8 cellular contexts compared by ENCODE assay signal in genomic region chr9:89606049-89606481, GRCh38. TPM values are rescaled to one million over a fixed set of nuclear protein-coding genes. Genes with fewer than 3 reads are reported as not detected.
A peak's percentile ranks its signal among the peaks of the same experiment; 100 is the strongest.
DNase-seq lines count a peak whose midpoint lies in the region; ATAC-seq, FAIRE-seq and TF ChIP-seq lines count a peak whose summit lies in the region.

No MANE protein-coding gene starts in this region.

- peak; percentile 20 for DNase-seq in AG09309 (ENCODE audit: low read depth)
- no peak for DNase-seq in HFF-Myc (ENCODE audit: extremely low read depth, low read depth)
- DNase-seq in T-helper 1 cell, result peak in 3 of 5 donors; percentile 26 to 61 (median 37)
- DNase-seq in GM12878 (ENCODE audit: low read depth, low spot score), result no peak
- peak; percentile 84 to 92 (median 90) for DNase-seq in right cardiac atrium

- H4K20me1 ChIP-seq in GM12878 (ENCODE audit: control insufficient read depth, insufficient read depth), result no peaks in the 10 kb centered on the region

- RAD21 ChIA-PET in GM12878 (lab: Charles Lee; ENCODE audit: unreplicated experiment), result interaction anchor here (0.8 kb wide), 1 partner anchor 197 kb away, joined by 3 read pairs; no protein-coding TSS in a partner anchor

- no peak for TF ChIP-seq POLR2A in GM12878 (IDR thresholded peaks at IDR 0.05; ENCODE audit: low read depth, low read length)

- H3K4me3 ChIP-seq in AG09309 (ENCODE audit: control insufficient read depth, low read depth, low read length), result no peak overlapping the region; the same call in 1 of the 2 replicates
- peak overlapping the region; percentile 30 for H3K4me3 ChIP-seq in HFF-Myc (replicated peaks; ENCODE audit: low read depth, low read length)
- H3K4me3 ChIP-seq in GM12878, result peak overlapping the region; percentile 36
- H3K4me3 ChIP-seq in right cardiac atrium (ENCODE audit: low read length), result peak overlapping the region; percentile 74
- peak overlapping the region; percentile 91 for H3K4me3 ChIP-seq in parathyroid adenoma (ENCODE audit: low read depth, low read length)

- peak overlapping the region; percentile 92 for H3K4me2 ChIP-seq in GM12878 (ENCODE audit: control insufficient read depth, insufficient read depth)
- H3K4me2 ChIP-seq in parathyroid adenoma (ENCODE audit: low read length), result peak overlapping the region; percentile 71

- no peak overlapping the region for H2AFZ ChIP-seq in GM12878 (ENCODE audit: control insufficient read depth, low read depth, low read length)
- H2AFZ ChIP-seq in parathyroid adenoma, result peak overlapping the region; percentile 53

- H3K27ac ChIP-seq in GM12878 (ENCODE audit: control insufficient read depth, insufficient read depth) (no peak overlapping the region), right cardiac atrium (ENCODE audit: low read length) (peak overlapping the region; percentile 74), parathyroid adenoma (peak overlapping the region; percentile 99)

- H3K27me3 ChIP-seq in GM12878 (replicated peaks in 1 of 2; ENCODE audit: control insufficient read depth in 2 of 2, insufficient read depth in 2 of 2, low read length in 1 of 2) (peaks cover 6 to 13% of the 10 kb centered on the region in 2 experiments), right cardiac atrium (ENCODE audit: control insufficient read depth, insufficient read depth) (no peaks in the 10 kb centered on the region), parathyroid adenoma (ENCODE audit: control insufficient read depth, insufficient read depth, low read length) (no peaks in the 10 kb centered on the region)

- TF ChIP-seq RAD21 in GM12878 (IDR thresholded peaks at IDR 0.05; ENCODE audit: insufficient read depth, low read depth, low read length), result no peak

- in situ Hi-C loops in GM12878 (cut with MboI), result loop anchor here (10.0 kb wide), 1 partner anchor 309 kb away; no protein-coding TSS in a partner anchor

- TF ChIP-seq CTCF in AG09309 (IDR thresholded peaks at IDR 0.05; ENCODE audit: control insufficient read depth, insufficient read depth, low read depth, low read length, missing control alignments) (no peak), HFF-Myc (IDR thresholded peaks at IDR 0.05; ENCODE audit: low read depth, low read length, missing control alignments) (no peak), GM12878 (IDR thresholded peaks at IDR 0.05 in 2 of 3, conservative IDR thresholded peaks at IDR 0.05 in 1 of 3; ENCODE audit: control insufficient read depth in 2 of 3, extremely low read depth in 1 of 3, insufficient read depth in 1 of 3, low read depth in 3 of 3, low read length in 3 of 3) (no peak), parathyroid adenoma (IDR thresholded peaks at IDR 0.05) (no peak)

- TF ChIP-seq EP300 in GM12878 (IDR thresholded peaks at IDR 0.05; ENCODE audit: borderline replicate concordance in 1 of 2, control insufficient read depth in 1 of 2, low read depth in 2 of 2, low read length in 2 of 2), result no peak

- H3K9ac ChIP-seq in GM12878 (ENCODE audit: control insufficient read depth, insufficient read depth, low read length) (no peak overlapping the region), parathyroid adenoma (peak overlapping the region; percentile 95)

- intact Hi-C loops in GM12878 (cut with micrococcal nuclease; ENCODE audit: unreplicated experiment), result loop anchor here (10.0 kb wide), 2 partner anchors 169 to 609 kb away; no protein-coding TSS in a partner anchor
- intact Hi-C loops in right cardiac atrium (cut with DNase I), result loop anchor here in 3 of 4 donors (10.0 kb wide), 4 partner anchors 139 to 389 kb away; no protein-coding TSS in a partner anchor

- H3K9me3 ChIP-seq in GM12878 (replicated peaks; ENCODE audit: control insufficient read depth, insufficient read depth, low read length) (no peaks in the 10 kb centered on the region), right cardiac atrium (ENCODE audit: control insufficient read depth, low read length) (no peaks in the 10 kb centered on the region), parathyroid adenoma (ENCODE audit: control insufficient read depth, low read length) (no peaks in the 10 kb centered on the region)

- H3K4me1 ChIP-seq in GM12878 (ENCODE audit: control insufficient read depth, insufficient read depth, low read length) (peaks cover 25% of the 10 kb centered on the region), right cardiac atrium (ENCODE audit: control insufficient read depth, insufficient read depth, low read length) (peaks cover 3% of the 10 kb centered on the region), parathyroid adenoma (no peaks in the 10 kb centered on the region)

- SMC1A ChIA-PET in GM12878 (lab: Charles Lee; ENCODE audit: uncharacterized antibody, unreplicated experiment), result no interaction called here

- no TSS peak for BruUV-seq in GM12878 (replicated peaks; lab: Mats Ljungman, UMichigan)

- POLR2A ChIA-PET in GM12878 (lab: Charles Lee), result no interaction called here

- no peaks in the 10 kb centered on the region for H3K36me3 ChIP-seq in GM12878 (ENCODE audit: control insufficient read depth in 2 of 2, insufficient read depth in 2 of 2, low read length in 1 of 2)
- no peaks in the 10 kb centered on the region for H3K36me3 ChIP-seq in parathyroid adenoma (ENCODE audit: control insufficient read depth, insufficient read depth, low read length)

- CTCF ChIA-PET in GM12878 (lab: Yijun Ruan, JAX), result interaction anchor here (1.1 kb wide), 1 partner anchor 21 kb away, joined by 3 read pairs; no protein-coding TSS in a partner anchor

- ATAC-seq in GM12878, result peak; percentile 42
- peak; percentile 66 to 77 for ATAC-seq in right cardiac atrium
- ATAC-seq in GM18858 (IDR thresholded peaks at IDR 0.05; ENCODE audit: unreplicated experiment), result no peak
- no peak for ATAC-seq in HG03521 (IDR thresholded peaks at IDR 0.05; ENCODE audit: unreplicated experiment)

- no peaks in the 10 kb centered on the region for H3K79me2 ChIP-seq in GM12878 (ENCODE audit: control insufficient read depth, insufficient read depth, low read length)
- H3K79me2 ChIP-seq in parathyroid adenoma, result peaks cover 3% of the 10 kb centered on the region

- no peak for FAIRE-seq in GM12878 (lab: Jason Lieb, UNC)

- WGBS in GM12878 (ENCODE audit: insufficient coverage, insufficient replicate concordance, low lambda C conversion rate, missing lambda C conversion rate), result 5% methylated on average over 36 of the region's 36 CpGs
- WGBS in right cardiac atrium, result under 1% methylated on average over 36 of the region's 36 CpGs

TF ChIP-seq in GM12878, 131 proteins besides CTCF, POLR2A, EP300 and RAD21 (continues in another document):
- TF ChIP-seq ZNF207 (IDR thresholded peaks at IDR 0.05; ENCODE audit: borderline replicate concordance) (no peak), ETV6 (conservative IDR thresholded peaks at IDR 0.05 in 1 of 2, IDR thresholded peaks at IDR 0.05 in 1 of 2; ENCODE audit: borderline replicate concordance in 1 of 2, low read depth in 1 of 2) (no peak), CEBPB (IDR thresholded peaks at IDR 0.05; ENCODE audit: borderline replicate concordance in 1 of 2, low read depth in 2 of 2, low read length in 2 of 2) (no peak), CBX3 (IDR thresholded peaks at IDR 0.05; ENCODE audit: borderline replicate concordance, low read depth) (no peak), PBX3 (IDR thresholded peaks at IDR 0.05; ENCODE audit: insufficient replicate concordance, low read depth, low read length) (no peak), MAX (IDR thresholded peaks at IDR 0.05; ENCODE audit: low read depth, low read length) (no peak), LARP7 (IDR thresholded peaks at IDR 0.05) (no peak), HDAC6 (IDR thresholded peaks at IDR 0.05; ENCODE audit: unreplicated experiment) (peak; percentile 40), RAD51 (IDR thresholded peaks at IDR 0.05) (no peak), CHD1 (IDR thresholded peaks at IDR 0.05; ENCODE audit: low read depth, low read length) (no peak), IKZF1 (conservative IDR thresholded peaks at IDR 0.05) (peak; percentile 40; the same call in 1 of the 2 replicates), BRCA1 (IDR thresholded peaks at IDR 0.05; ENCODE audit: low read depth, low read length) (no peak), NFIC (IDR thresholded peaks at IDR 0.05; ENCODE audit: low read depth, low read length) (no peak)

RNA-seq across cellular contexts. Expression of gene GADD45G, which starts 1.3 kb away (rescaled TPM):
- total RNA-seq in GM12878 (2013; cell fraction: nucleolus; rRNA removed), result 0.40 TPM in 1 of 2 replicates, not detected in the other
- 0.16 and 0.23 TPM in 2 replicates for total RNA-seq in GM12878 (2014; rRNA removed)
- total RNA-seq in GM12878 (2014; rRNA removed; fragmentation: Illumina TruSeq; extraction: Trizol), result not detected in 2 replicates
- total RNA-seq in GM12878 (2021), result 0.37 TPM in 1 of 2 replicates, not detected in the other
- polyA plus RNA-seq in GM12878 (2011; ENCODE audit: low read depth), result not detected
- 0.10 TPM in 1 of 2 replicates, not detected in the other for polyA plus RNA-seq in GM12878 (2011; rRNA removed)
- 0.22 TPM in 1 of 2 replicates, not detected in the other for polyA plus RNA-seq in GM12878 (2011; cell fraction: cytosol; rRNA removed)
- polyA plus RNA-seq in GM12878 (2011; cell fraction: nucleus; rRNA removed), result 0.28 and 0.31 TPM in 2 replicates
- 1.2 and 1.6 TPM in 2 replicates for polyA plus RNA-seq in GM12878 (2012)
- 0.07 TPM in 1 of 2 replicates, not detected in the other for polyA plus RNA-seq in GM12878 (2014; fragmentation: Illumina TruSeq; extraction: Trizol)
- not detected for polyA plus RNA-seq in GM12878 (2014; fragmentation: Nextera tagmentation; extraction: Ambion mirVana)
- 0.35 and 0.70 TPM in 2 replicates for polyA plus RNA-seq in GM12878 (2014; rRNA removed)
- under 1 TPM; 0.54 to 1.00 TPM for polyA plus RNA-seq in GM12878 (2016; fragmentation: Nextera tagmentation; extraction: Ambion mirVana)
- polyA minus RNA-seq in GM12878 (2011; rRNA and poly(A)+ RNA removed), result not detected in 2 replicates
- polyA minus RNA-seq in GM12878 (2011; cell fraction: cytosol; rRNA and poly(A)+ RNA removed), result not detected in 2 replicates
- not detected in 2 replicates for polyA minus RNA-seq in GM12878 (2011; cell fraction: nucleus; rRNA and poly(A)+ RNA removed)
- total RNA-seq in right cardiac atrium, result 100 to 1,000 TPM in 2 of 4 donors, 10 to 100 TPM in 2; 27.6 to 133 (median 69.8) TPM
- polyA plus RNA-seq in right cardiac atrium, result 157 TPM

Comparison
In these comparisons a context has a peak if more than half of its experiments do, and no peak if none do; other contexts are left out.
1. DNase-seq: peak in AG09309 (single experiment), T-helper 1 cell (3 of 5) and right cardiac atrium (3 of 3); none in HFF-Myc (single experiment) and GM12878 (single experiment).
2. ATAC-seq: peak in GM12878 (single experiment) and right cardiac atrium (2 of 2); none in GM18858 (single experiment) and HG03521 (single experiment).
3. RNA of gene GADD45G, which starts 1.3 kb away (total RNA-seq): 27.6 to 133 TPM in right cardiac atrium; 0.16 to 0.40 TPM in GM12878; every median in the first group is over 10 times any median in the second.